ENCODE assay signal across 22 cellular contexts in genomic region chr5:83965431-83965830, GRCh38.
A peak's percentile ranks its signal among the peaks of the same experiment; 100 is the strongest.
DNase-seq lines count a peak whose midpoint lies in the region; FAIRE-seq and TF ChIP-seq lines count a peak whose summit lies in the region.
"Had no signal": no experiment of that assay in that cellular context is flagged by ENCODE, and none has a peak within 500 bp of the region (broad histone marks: within the 10 kb centered on the region; RNA-seq: fewer than 3 reads in every experiment).

No MANE protein-coding gene starts in this region.

- TF ChIP-seq CTCF in PC-9 (conservative IDR thresholded peaks at IDR 0.05) (no peak), endothelial cell of umbilical vein (IDR thresholded peaks at IDR 0.05; ENCODE audit: extremely low read depth in 1 of 2, insufficient read depth in 1 of 2, low read depth in 1 of 2, low read length in 2 of 2) (no peak), tibial artery (IDR thresholded peaks at IDR 0.05) (no peak), adrenal gland (IDR thresholded peaks at IDR 0.05) (no peak)

- BruUV-seq in PC-9 (replicated peaks; lab: Mats Ljungman, UMichigan): no TSS peak
- BruUV-seq in endothelial cell of umbilical vein (replicated peaks; lab: Mats Ljungman, UMichigan): no TSS peak

- no peak for TF ChIP-seq POLR2A in endothelial cell of umbilical vein (IDR thresholded peaks at IDR 0.05; ENCODE audit: low read depth, low read length)
- no peak for TF ChIP-seq POLR2A in adrenal gland (IDR thresholded peaks at IDR 0.05)

- H3K79me2 ChIP-seq in PC-9 (ENCODE audit: low read depth) (no peaks in the 10 kb centered on the region), endothelial cell of umbilical vein (ENCODE audit: control insufficient read depth, insufficient read depth, low read length) (no peaks in the 10 kb centered on the region)

- no peaks in the 10 kb centered on the region for H3K9me1 ChIP-seq in endothelial cell of umbilical vein (replicated peaks; ENCODE audit: control insufficient read depth, extremely low read depth, insufficient read depth, low read length)

- no peaks in the 10 kb centered on the region for H3F3A ChIP-seq in PC-9 (ENCODE audit: insufficient read depth, low read depth)

- intact Hi-C loops in PC-9 (cut with micrococcal nuclease; ENCODE audit: unreplicated experiment) (no loop called here), endothelial cell of umbilical vein (cut with micrococcal nuclease) (no loop called here), tibial artery (cut with DNase I; ENCODE audit: low total_unique reads) (no loop called here), adrenal gland (cut with DNase I) (no loop called here)

- H3K27me3 ChIP-seq in PC-9 (ENCODE audit: insufficient read depth, low read depth) (no peaks in the 10 kb centered on the region), endothelial cell of umbilical vein (ENCODE audit: control insufficient read depth in 2 of 2, insufficient read depth in 2 of 2, low read length in 2 of 2) (no peaks in the 10 kb centered on the region), tibial artery (no peaks in the 10 kb centered on the region), adrenal gland (no peaks in the 10 kb centered on the region)
- H3K27me3 ChIP-seq: BLaER1 treated with 17β-estradiol and CSF1 and Interleukin-3, amounts not matched to agents 10 nM and 100 nM; MG63; SJCRH30 had no signal

- 46 to 52% (median 50%) methylated on average over 3 of the region's 3 CpGs for WGBS in adrenal gland, 4 donors

- DNase-seq in NOMO-1 (lab: John Stamatoyannopoulos, UW; ENCODE audit: unreplicated experiment in 2 of 2) (peak; percentile 33 to 54), NOMO-1 treated with dmso at 0.1 percent for 144 hours (lab: John Stamatoyannopoulos, UW; ENCODE audit: unreplicated experiment) (no peak), PC-9 (no peak), endothelial cell of umbilical vein (ENCODE audit: low read depth, low spot score) (no peak), tibial artery (no peak), adrenal gland (no peak), hippocampal formation (lab: John Stamatoyannopoulos, UW) (no peak), T-helper 9 cell (no peak)
- DNase-seq: DMS153, EL, H7, MG63, NCI-H1417 treated with DMSO at 0.1 percent for 48 hours, NCI-H2029, NCI-H2171 treated with DMSO at 0.1 percent for 48 hours, NCI-H82, RPMI8226, SJCRH30 had no signal

- no peak for FAIRE-seq in endothelial cell of umbilical vein (lab: Jason Lieb, UNC)
- FAIRE-seq: K562 had no signal

- H3K4me3 ChIP-seq in PC-9: no peak overlapping the region
- H3K4me3 ChIP-seq in endothelial cell of umbilical vein (replicated peaks in 1 of 3; ENCODE audit: insufficient read depth in 1 of 3, low read depth in 1 of 3, low read length in 3 of 3): no peak overlapping the region
- no peak overlapping the region for H3K4me3 ChIP-seq in tibial artery
- no peak overlapping the region for H3K4me3 ChIP-seq in adrenal gland
- H3K4me3 ChIP-seq: BLaER1 treated with 17β-estradiol and CSF1 and Interleukin-3, amounts not matched to agents 10 nM and 100 nM; K562; MG63; SJCRH30 had no signal

- CTCF ChIA-PET in PC-9 (lab: Charles Lee): no interaction called here
- CTCF ChIA-PET in endothelial cell of umbilical vein (lab: Charles Lee): no interaction called here

- POLR2A ChIA-PET in PC-9 (lab: Charles Lee; ENCODE audit: unreplicated experiment): no interaction called here
- POLR2A ChIA-PET in endothelial cell of umbilical vein (lab: Charles Lee): no interaction called here

- 0 out of 2 replicates have a peak overlapping the region, but pooled peaks have one; percentile 58 for H2AFZ ChIP-seq in PC-9
- H2AFZ ChIP-seq in endothelial cell of umbilical vein (ENCODE audit: low read depth, low read length): peak overlapping the region; percentile 18

- no peaks in the 10 kb centered on the region for H3K4me1 ChIP-seq in PC-9 (replicated peaks; ENCODE audit: insufficient read depth)
- peaks cover 14% of the 10 kb centered on the region for H3K4me1 ChIP-seq in endothelial cell of umbilical vein (ENCODE audit: control insufficient read depth, extremely low read depth, insufficient read depth, low read length)
- peaks cover 0 to 20% (median 2%) of the 10 kb centered on the region in 4 donors for H3K4me1 ChIP-seq in tibial artery
- H3K4me1 ChIP-seq in adrenal gland (replicated peaks in 1 of 2): no peaks in the 10 kb centered on the region
- H3K4me1 ChIP-seq: SJCRH30 had no signal

- H3K4me2 ChIP-seq in PC-9 (no peak overlapping the region), endothelial cell of umbilical vein (ENCODE audit: insufficient read depth, low read length) (no peak overlapping the region)

- H3K9me2 ChIP-seq in PC-9 (ENCODE audit: insufficient read depth): no peaks in the 10 kb centered on the region

- H3K27ac ChIP-seq in PC-9 (no peak overlapping the region), endothelial cell of umbilical vein (ENCODE audit: insufficient read depth, low read depth, low read length) (no peak overlapping the region), tibial artery (peak overlapping the region; percentile 37 to 52), adrenal gland (no peak overlapping the region)
- H3K27ac ChIP-seq: 22Rv1; BLaER1 treated with 17β-estradiol and CSF1 and Interleukin-3, amounts not matched to agents 10 nM and 100 nM; HL-60; SJCRH30 had no signal

- dilution Hi-C loops in endothelial cell of umbilical vein (cut with MboI; ENCODE audit: extremely low pct_ligation_motif_present, low sequenced_read_pairs): no loop called here

- no peaks in the 10 kb centered on the region for H3K36me3 ChIP-seq in PC-9 (ENCODE audit: low read depth)
- no peaks in the 10 kb centered on the region for H3K36me3 ChIP-seq in endothelial cell of umbilical vein (ENCODE audit: control insufficient read depth in 2 of 2, extremely low read depth in 1 of 2, insufficient read depth in 2 of 2, low read length in 2 of 2)
- no peaks in the 10 kb centered on the region for H3K36me3 ChIP-seq in tibial artery
- H3K36me3 ChIP-seq in adrenal gland (replicated peaks in 1 of 2): no peaks in the 10 kb centered on the region
- H3K36me3 ChIP-seq: BLaER1 treated with 17β-estradiol and CSF1 and Interleukin-3, amounts not matched to agents 10 nM and 100 nM; MG63; SJCRH30 had no signal

- H3K9ac ChIP-seq in endothelial cell of umbilical vein (replicated peaks; ENCODE audit: extremely low read depth, insufficient read depth, low read length): no peak overlapping the region
- H3K9ac ChIP-seq: BLaER1 treated with 17β-estradiol and CSF1 and Interleukin-3, amounts not matched to agents 10 nM and 100 nM had no signal

- H3K9me3 ChIP-seq in PC-9 (ENCODE audit: insufficient read depth, low read depth) (no peaks in the 10 kb centered on the region), endothelial cell of umbilical vein (replicated peaks; ENCODE audit: control insufficient read depth, insufficient read depth, low read length) (no peaks in the 10 kb centered on the region), tibial artery (no peaks in the 10 kb centered on the region), adrenal gland (replicated peaks in 1 of 3) (no peaks in the 10 kb centered on the region)
- H3K9me3 ChIP-seq: BLaER1 treated with 17β-estradiol and CSF1 and Interleukin-3, amounts not matched to agents 10 nM and 100 nM; MG63; SJCRH30 had no signal

- H4K20me1 ChIP-seq in PC-9 (ENCODE audit: insufficient read depth) (no peaks in the 10 kb centered on the region), endothelial cell of umbilical vein (replicated peaks; ENCODE audit: control insufficient read depth, extremely low read depth, insufficient read depth, low read length) (no peaks in the 10 kb centered on the region)
- H4K20me1 ChIP-seq: BLaER1 treated with 17β-estradiol and CSF1 and Interleukin-3, amounts not matched to agents 10 nM and 100 nM had no signal

TF ChIP-seq in endothelial cell of umbilical vein, 7 proteins besides CTCF, POLR2A, EP300 and RAD21:
- TF ChIP-seq FOS (IDR thresholded peaks at IDR 0.05; ENCODE audit: borderline replicate concordance, insufficient read depth, low read length) (no peak), MAX (IDR thresholded peaks at IDR 0.05; ENCODE audit: insufficient read depth, insufficient read length) (no peak)
TF ChIP-seq in endothelial cell of umbilical vein: peak in this region for 0.

Comparison
In these comparisons a context has a peak if more than half of its experiments do, and no peak if none do; other contexts are left out.
1. DNase-seq: peak in NOMO-1 (2 of 2); none in NOMO-1 treated with dmso at 0.1 percent for 144 hours (single experiment), PC-9 (0 of 2), endothelial cell of umbilical vein (single experiment), tibial artery (0 of 2), adrenal gland (0 of 7), hippocampal formation (0 of 2) and T-helper 9 cell (single experiment).
2. H3K27ac ChIP-seq: peak in tibial artery (2 of 2); none in PC-9 (single experiment), endothelial cell of umbilical vein (single experiment) and adrenal gland (0 of 5).